16 cellular contexts compared by ENCODE assay signal in the genomic region with DNA sequence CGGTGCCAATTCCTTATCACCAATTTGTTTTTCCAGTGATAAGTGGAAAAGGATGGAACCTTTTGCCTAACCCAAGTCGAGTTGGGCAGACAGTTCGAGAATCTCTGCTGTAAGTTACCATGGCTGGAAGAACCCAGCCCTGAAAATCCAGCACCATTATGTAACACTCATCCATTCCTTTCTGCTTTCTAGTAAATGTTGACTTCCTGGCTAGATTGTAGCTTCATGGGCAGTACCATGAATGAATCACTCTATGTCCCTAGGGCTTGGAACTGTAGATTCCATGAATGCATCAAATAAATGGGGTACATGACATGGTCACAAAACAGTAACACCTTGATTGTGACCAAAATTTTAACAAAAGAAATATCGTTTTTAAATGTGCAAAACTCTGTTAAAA. TPM values are rescaled to one million over a fixed set of nuclear protein-coding genes. Genes with fewer than 3 reads are reported as not detected.
DNase-seq lines count a peak whose midpoint lies in the region; ATAC-seq and TF ChIP-seq lines count a peak whose summit lies in the region.
"Had no signal": no experiment of that assay in that cellular context is flagged by ENCODE, and none has a peak within 500 bp of the region (broad histone marks: within the 10 kb centered on the region; RNA-seq: fewer than 3 reads in every experiment).

No MANE protein-coding gene starts in this region.

- H3K27ac ChIP-seq in GM23248 = no peak overlapping the region
- H3K27ac ChIP-seq in prostate gland = no peak overlapping the region
- H3K27ac ChIP-seq: BLaER1 treated with 17β-estradiol and CSF1 and Interleukin-3, amounts not matched to agents 10 nM and 100 nM had no signal

- H3K4me3 ChIP-seq in GM23248 (no peak overlapping the region), epithelial cell of esophagus (ENCODE audit: low read length) (no peak overlapping the region), fibroblast of the aortic adventitia (ENCODE audit: low read depth, low read length) (no peak overlapping the region), prostate gland (no peak overlapping the region)
- H3K4me3 ChIP-seq: BLaER1 treated with 17β-estradiol and CSF1 and Interleukin-3, amounts not matched to agents 10 nM and 100 nM; GM23338 had no signal

- intact Hi-C loops in prostate gland (cut with DNase I) = no loop called here

- 0 out of 2 replicates have a peak, but pooled peaks cover 25% of the 10 kb centered on the region for H3K36me3 ChIP-seq in GM23248 (ENCODE audit: low read depth)
- H3K36me3 ChIP-seq in prostate gland = peaks cover 2 to 3% of the 10 kb centered on the region in 2 donors

- H3K9me3 ChIP-seq in GM23248 (ENCODE audit: low read depth) (no peaks in the 10 kb centered on the region), prostate gland (no peaks in the 10 kb centered on the region)
- H3K9me3 ChIP-seq: BLaER1 treated with 17β-estradiol and CSF1 and Interleukin-3, amounts not matched to agents 10 nM and 100 nM had no signal

- no peaks in the 10 kb centered on the region for H3K79me2 ChIP-seq in GM23248 (ENCODE audit: insufficient read depth)

- DNase-seq in GM23248 (peak; percentile 23), NCI-H226 (peak; percentile 40), epithelial cell of esophagus (ENCODE audit: low read depth) (peak; percentile 50), fibroblast of the aortic adventitia (ENCODE audit: low read depth) (peak; percentile 13), prostate gland (ENCODE audit: low spot score) (no peak), NCI-H345 treated with DMSO at 0.1 percent for 48 hours (lab: John Stamatoyannopoulos, UW; ENCODE audit: unreplicated experiment) (no peak)
- no peak for DNase-seq in activated CD4-positive, alpha-beta T cell treated with anti-CD3 and anti-CD28 coated beads, Interleukin-2, amount 50 U/mL, for 1 hour
- DNase-seq: CD8-positive, alpha-beta T cell; DMS 273 treated with DMSO at 0.1 percent for 48 hours; DMS53; DND-41; HCEC 1CT; HFFc6 had no signal

- H3K4me1 ChIP-seq in GM23248 (ENCODE audit: insufficient read depth) (no peaks in the 10 kb centered on the region), prostate gland (replicated peaks) (no peaks in the 10 kb centered on the region)
- H3K4me1 ChIP-seq: BLaER1 treated with 17β-estradiol and CSF1 and Interleukin-3, amounts not matched to agents 10 nM and 100 nM had no signal

- TF ChIP-seq CTCF in epithelial cell of esophagus (IDR thresholded peaks at IDR 0.05; ENCODE audit: insufficient read depth, low read depth, low read length, missing control alignments) (no peak), fibroblast of the aortic adventitia (IDR thresholded peaks at IDR 0.05; ENCODE audit: insufficient read depth, low read length) (no peak), prostate gland (IDR thresholded peaks at IDR 0.05) (no peak)

- H3K27me3 ChIP-seq in GM23248 (replicated peaks; ENCODE audit: insufficient read depth) (no peaks in the 10 kb centered on the region), prostate gland (replicated peaks; ENCODE audit: insufficient read depth) (no peaks in the 10 kb centered on the region)
- H3K27me3 ChIP-seq: BLaER1 treated with 17β-estradiol and CSF1 and Interleukin-3, amounts not matched to agents 10 nM and 100 nM had no signal

- WGBS in GM23248 (ENCODE audit: low coverage in 1 of 2, low lambda C conversion rate in 2 of 2, missing lambda C conversion rate in 2 of 2), 2 experiments = 96 to 97% methylated on average over 4 of the region's 4 CpGs
- 96% methylated on average over 4 of the region's 4 CpGs for WGBS in prostate gland

- no peaks in the 10 kb centered on the region for H4K20me1 ChIP-seq in GM23248 (ENCODE audit: insufficient read depth)

- H3K9ac ChIP-seq in GM23248 = no peak overlapping the region
- H3K9ac ChIP-seq: BLaER1 treated with 17β-estradiol and CSF1 and Interleukin-3, amounts not matched to agents 10 nM and 100 nM had no signal

- ATAC-seq in HG02678 (IDR thresholded peaks at IDR 0.05; ENCODE audit: unreplicated experiment) = no peak
- ATAC-seq: CD8-positive, alpha-beta T cell; GM23338 had no signal

- no peaks in the 10 kb centered on the region for H3K9me2 ChIP-seq in GM23248 (ENCODE audit: insufficient read depth)

- H2AFZ ChIP-seq in GM23248 = no peak overlapping the region
- H2AFZ ChIP-seq: GM23338 had no signal

- no peak overlapping the region for H3K4me2 ChIP-seq in GM23248 (ENCODE audit: unreplicated experiment)
- H3K4me2 ChIP-seq: BLaER1 treated with 17β-estradiol and CSF1 and Interleukin-3, amounts not matched to agents 10 nM and 100 nM; GM23338 had no signal

- in situ Hi-C loops in GM23248 (cut with MboI) = no loop called here

- H3F3A ChIP-seq in GM23248 (ENCODE audit: insufficient read depth) = no peaks in the 10 kb centered on the region

- TF ChIP-seq POLR2A in prostate gland (IDR thresholded peaks at IDR 0.05) = no peak

RNA-seq across cellular contexts. Expression of gene CHCHD4, which starts 14.0 kb away (rescaled TPM):
- 12.3 and 17.2 TPM in 2 replicates for total RNA-seq in GM23248 (2014; rRNA removed; shearing (Covaris generic))
- 15.1 and 15.4 TPM in 2 replicates for polyA plus RNA-seq in GM23248 (2016; fragmentation: Nextera tagmentation; extraction: Ambion mirVana)
- 3.8 and 12.7 TPM in 2 replicates for total RNA-seq in fibroblast of the aortic adventitia (ENCODE audit: low replicate concordance)
- total RNA-seq in prostate gland = 10 to 100 TPM; 12.1 to 14.8 TPM

RNA-seq across cellular contexts. Expression of gene TMEM43, which starts 14.2 kb away (rescaled TPM):
- 166 and 203 TPM in 2 replicates for total RNA-seq in GM23248 (2014; rRNA removed; shearing (Covaris generic))
- 143 and 145 TPM in 2 replicates for polyA plus RNA-seq in GM23248 (2016; fragmentation: Nextera tagmentation; extraction: Ambion mirVana)
- total RNA-seq in fibroblast of the aortic adventitia (ENCODE audit: low replicate concordance) (109 and 134 TPM in 2 replicates), prostate gland (10 to 100 TPM; 56.8 to 80.5 TPM)

Comparison
In these comparisons a context has a peak if more than half of its experiments do, and no peak if none do; other contexts are left out.
1. DNase-seq: peak in GM23248 (single experiment), NCI-H226 (single experiment), epithelial cell of esophagus (single experiment) and fibroblast of the aortic adventitia (single experiment); none in activated CD4-positive, alpha-beta T cell treated with anti-CD3 and anti-CD28 coated beads, Interleukin-2, amount 50 U/mL, for 1 hour (single experiment), prostate gland (single experiment) and NCI-H345 treated with DMSO at 0.1 percent for 48 hours (single experiment).